In genomic region chr4:57163530-57164459, GRCh38 we compare ENCODE assay signal across 8 cellular contexts. TPM values are rescaled to one million over a fixed set of nuclear protein-coding genes. Genes with fewer than 3 reads are reported as not detected.
DNase-seq lines count a peak whose midpoint lies in the region; ATAC-seq, FAIRE-seq and TF ChIP-seq lines count a peak whose summit lies in the region.

No MANE protein-coding gene starts in this region.

- H3K4me3 ChIP-seq in BE2C (ENCODE audit: low read depth, low read length) (peak overlapping the region; percentile 83), left lung (peak overlapping the region; percentile 49 to 55)

- no peaks in the 10 kb centered on the region for H3K36me3 Mint-ChIP-seq in activated CD4-positive, alpha-beta T cell treated with anti-CD3 and anti-CD28 coated beads, Interleukin-2, amount 10 ng/mL, durations not matched to agents 7 days and 5 days (ENCODE audit: low read depth)
- H3K36me3 Mint-ChIP-seq in dendritic cell treated with granulocyte-macrophage colony-stimulating factor and Interleukin-4, amounts not matched to agents 40 ng/mL and 50 ng/mL, for 4 days (ENCODE audit: low read depth): no peaks in the 10 kb centered on the region

- peak overlapping the region; percentile 75 for H3K4me3 Mint-ChIP-seq in activated CD4-positive, alpha-beta T cell treated with anti-CD3 and anti-CD28 coated beads, Interleukin-2, amount 10 ng/mL, durations not matched to agents 7 days and 5 days
- peak overlapping the region; percentile 95 for H3K4me3 Mint-ChIP-seq in dendritic cell treated with granulocyte-macrophage colony-stimulating factor and Interleukin-4, amounts not matched to agents 40 ng/mL and 50 ng/mL, for 4 days

- intact Hi-C loops in dendritic cell treated with granulocyte-macrophage colony-stimulating factor and Interleukin-4, amounts not matched to agents 40 ng/mL and 50 ng/mL, for 4 days (cut with micrococcal nuclease): loop anchor here (5.0 kb wide), 1 partner anchor 51 kb away; the partner anchor contains the start of gene IGFBP7
- intact Hi-C loops in left lung (cut with DNase I): no loop called here

- CTCF ChIA-PET in activated CD4-positive, alpha-beta T cell treated with anti-CD3 and anti-CD28 coated beads, Interleukin-2, amount 10 ng/mL, durations not matched to agents 7 days and 5 days (lab: Charles Lee): interaction anchor here (0.6 to 2.1 kb wide), 17 partner anchors 8 to 286 kb away, joined by 3 to 7 read pairs (median 3); no protein-coding TSS in a partner anchor

- H3K36me3 ChIP-seq in BE2C (no peaks in the 10 kb centered on the region), left lung (no peaks in the 10 kb centered on the region)

- H3K27ac Mint-ChIP-seq in activated CD4-positive, alpha-beta T cell treated with anti-CD3 and anti-CD28 coated beads, Interleukin-2, amount 10 ng/mL, durations not matched to agents 7 days and 5 days: no peak overlapping the region
- H3K27ac Mint-ChIP-seq in dendritic cell treated with granulocyte-macrophage colony-stimulating factor and Interleukin-4, amounts not matched to agents 40 ng/mL and 50 ng/mL, for 4 days: peak overlapping the region; percentile 69

- ATAC-seq in HG03439 (IDR thresholded peaks at IDR 0.05; ENCODE audit: unreplicated experiment) (peak; percentile 99), left lung (peak; percentile 99)

- H3K27me3 ChIP-seq in BE2C (no peaks in the 10 kb centered on the region), left lung (peaks cover 0 to 17% of the 10 kb centered on the region in 2 donors)

- DNase-seq in BE2C (peak; percentile 86), GM19239 (ENCODE audit: insufficient read length, low spot score) (peak; percentile 63), NCI-H510A treated with DMSO at 0.1 percent for 48 hours (lab: John Stamatoyannopoulos, UW) (peak; percentile 94), left lung (peak; percentile 79 to 96)
- peak; percentile 70 for DNase-seq in activated CD4-positive, alpha-beta T cell treated with anti-CD3 and anti-CD28 coated beads, Interleukin-2, amount 10 ng/mL, durations not matched to agents 7 days and 5 days
- DNase-seq in stimulated activated CD4-positive, alpha-beta T cell treated with anti-CD3 and anti-CD28 coated beads, Interleukin-2, amount 100 ng/mL, for 24 hours: peak; percentile 77 to 83

- peaks cover 4% of the 10 kb centered on the region for H3K4me1 ChIP-seq in BE2C
- H3K4me1 ChIP-seq in left lung: peaks cover 0 to 12% of the 10 kb centered on the region in 2 donors

- H3K9me3 ChIP-seq in BE2C: no peaks in the 10 kb centered on the region
- H3K9me3 ChIP-seq in left lung: no peaks in the 10 kb centered on the region

- POLR2A ChIA-PET in activated CD4-positive, alpha-beta T cell treated with anti-CD3 and anti-CD28 coated beads, Interleukin-2, amount 10 ng/mL, durations not matched to agents 7 days and 5 days (lab: Charles Lee): interaction anchor here (0.6 kb wide), 1 partner anchor 132 kb away, joined by 3 read pairs; no protein-coding TSS in a partner anchor

- peaks cover 14% of the 10 kb centered on the region for H3K4me1 Mint-ChIP-seq in activated CD4-positive, alpha-beta T cell treated with anti-CD3 and anti-CD28 coated beads, Interleukin-2, amount 10 ng/mL, durations not matched to agents 7 days and 5 days
- H3K4me1 Mint-ChIP-seq in dendritic cell treated with granulocyte-macrophage colony-stimulating factor and Interleukin-4, amounts not matched to agents 40 ng/mL and 50 ng/mL, for 4 days (ENCODE audit: low read depth): peaks cover 13% of the 10 kb centered on the region

- TF ChIP-seq CTCF in BE2C (IDR thresholded peaks at IDR 0.05; ENCODE audit: low read depth, low read length) (peak; percentile 83), left lung (IDR thresholded peaks at IDR 0.05) (peak; percentile 81 to 93)

- no peaks in the 10 kb centered on the region for H3K9me3 Mint-ChIP-seq in activated CD4-positive, alpha-beta T cell treated with anti-CD3 and anti-CD28 coated beads, Interleukin-2, amount 10 ng/mL, durations not matched to agents 7 days and 5 days
- no peaks in the 10 kb centered on the region for H3K9me3 Mint-ChIP-seq in dendritic cell treated with granulocyte-macrophage colony-stimulating factor and Interleukin-4, amounts not matched to agents 40 ng/mL and 50 ng/mL, for 4 days

- peak; percentile 95 for FAIRE-seq in GM19239 (lab: Jason Lieb, UNC)

- H3K27ac ChIP-seq in left lung: no peak overlapping the region

- H3K27me3 Mint-ChIP-seq in activated CD4-positive, alpha-beta T cell treated with anti-CD3 and anti-CD28 coated beads, Interleukin-2, amount 10 ng/mL, durations not matched to agents 7 days and 5 days: peaks cover 18% of the 10 kb centered on the region
- peaks cover 24% of the 10 kb centered on the region for H3K27me3 Mint-ChIP-seq in dendritic cell treated with granulocyte-macrophage colony-stimulating factor and Interleukin-4, amounts not matched to agents 40 ng/mL and 50 ng/mL, for 4 days

RNA-seq across cellular contexts. Expression of gene IGFBP7, which starts 53.6 kb away (rescaled TPM):
- 24.1 TPM for polyA plus RNA-seq in BE2C (2012; ENCODE audit: insufficient read depth, insufficient read length, low read depth)
- under 1 TPM; 0.19 to 0.27 TPM for total RNA-seq in activated CD4-positive, alpha-beta T cell treated with anti-CD3 and anti-CD28 coated beads, Interleukin-2, amount 10 ng/mL, durations not matched to agents 7 days and 5 days
- total RNA-seq in left lung: 100 to 1,000 TPM; 438 to 527 TPM

Comparison
In these comparisons a context has a peak if more than half of its experiments do, and no peak if none do; other contexts are left out.
1. RNA of gene IGFBP7, which starts 53.6 kb away (total RNA-seq): 438 to 527 TPM in left lung; 0.19 to 0.27 TPM in activated CD4-positive, alpha-beta T cell treated with anti-CD3 and anti-CD28 coated beads, Interleukin-2, amount 10 ng/mL, durations not matched to agents 7 days and 5 days; every median in the first group is over 100 times any median in the second.
2. Peak in every context shown above with its lines, with median percentiles within 50 percentile points of each other: DNase-seq.